Comparison of ENCODE assay signal across 8 cellular contexts in the genomic region with DNA sequence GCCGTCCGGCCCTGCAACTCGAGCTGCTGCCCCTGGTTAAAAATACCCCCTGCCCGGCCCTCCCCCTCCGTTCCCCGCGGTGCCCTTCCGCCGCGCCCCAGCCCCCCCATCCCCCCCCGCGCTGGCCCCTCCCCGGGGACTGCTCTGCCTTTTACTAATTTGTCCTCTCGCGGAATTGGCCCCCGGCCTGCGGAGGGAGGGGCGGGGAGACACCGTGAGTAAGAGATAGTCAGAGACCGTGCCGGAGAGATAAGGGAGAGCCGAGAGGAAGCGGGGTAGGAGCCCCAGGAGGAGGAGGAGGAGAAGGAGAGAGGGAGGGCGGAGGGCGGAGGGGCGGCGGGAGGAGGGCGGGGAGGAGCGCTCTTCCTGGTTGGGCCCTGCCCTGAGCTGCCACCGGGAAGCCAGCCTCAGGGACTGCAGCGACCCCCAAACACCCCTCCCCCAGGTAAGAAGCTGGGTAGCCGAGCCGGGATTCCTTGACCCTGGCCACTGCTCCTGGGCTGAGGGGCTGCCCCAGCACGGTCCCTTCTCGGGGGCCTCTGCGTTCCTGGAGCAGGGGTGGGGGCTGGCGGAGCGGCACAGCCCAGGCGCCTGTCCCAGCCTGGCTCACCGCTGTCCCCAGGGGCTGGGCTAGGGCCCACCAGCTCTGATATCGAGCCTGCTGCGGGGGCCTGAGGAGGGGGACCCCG. TPM values are rescaled to one million over a fixed set of nuclear protein-coding genes. Genes with fewer than 3 reads are reported as not detected.
DNase-seq lines count a peak whose midpoint lies in the region; ATAC-seq and TF ChIP-seq lines count a peak whose summit lies in the region.

A gene (plus strand): TSS at position 360 of the 689 bp plus-strand sequence. CDS start 774 bp downstream, outside the sequence.

- peak within 1 kb of the TSS; percentile 99 for H3K4me2 ChIP-seq in BLaER1

- H3K4me1 ChIP-seq in BLaER1: peaks cover 36% of the 10 kb centered on the region

- peak within 1 kb of the TSS; percentile 91 for H3K27ac Mint-ChIP-seq in activated T-helper 17 cell treated with anti-CD3 and anti-CD28 coated beads, Interleukin-2, amount 50 U/mL, for 72 hours
- H3K27ac Mint-ChIP-seq in nephron: peak within 1 kb of the TSS; percentile 70 to 96 (median 95)

- peak within 1 kb of the TSS; percentile 90 for H3K4me3 Mint-ChIP-seq in activated T-helper 17 cell treated with anti-CD3 and anti-CD28 coated beads, Interleukin-2, amount 50 U/mL, for 72 hours
- peak within 1 kb of the TSS; percentile 90 to 94 (median 91) for H3K4me3 Mint-ChIP-seq in nephron

- peak within 1 kb of the TSS; percentile 80 for H3K4me3 ChIP-seq in BLaER1

- H3K4me1 Mint-ChIP-seq in activated T-helper 17 cell treated with anti-CD3 and anti-CD28 coated beads, Interleukin-2, amount 50 U/mL, for 72 hours: peaks cover 12% of the 10 kb centered on the region
- H3K4me1 Mint-ChIP-seq in nephron: peaks cover 11% of the 10 kb centered on the region

- peak; percentile 9 for ATAC-seq in GM19397 (IDR thresholded peaks at IDR 0.05; ENCODE audit: unreplicated experiment)
- peak; percentile 93 for ATAC-seq in activated T-helper 17 cell treated with anti-CD3 and anti-CD28 coated beads, Interleukin-2, amount 50 U/mL, for 72 hours (replicated peaks)
- ATAC-seq in stimulated activated naive CD8-positive, alpha-beta T cell treated with anti-CD3 and anti-CD28 coated beads, Interleukin-15, Interleukin-2, amounts not matched to agents 100 U/mL and 50 U/mL, for 24 hours: peak; percentile 83

- H3K36me3 Mint-ChIP-seq in activated T-helper 17 cell treated with anti-CD3 and anti-CD28 coated beads, Interleukin-2, amount 50 U/mL, for 72 hours (ENCODE audit: low read depth): peaks cover 25% of the 10 kb centered on the region
- H3K36me3 Mint-ChIP-seq in nephron (ENCODE audit: low read depth): peaks cover 14% of the 10 kb centered on the region

- peaks cover 36% of the 10 kb centered on the region for H4K20me1 ChIP-seq in BLaER1

- H3K27me3 Mint-ChIP-seq in activated T-helper 17 cell treated with anti-CD3 and anti-CD28 coated beads, Interleukin-2, amount 50 U/mL, for 72 hours: no peaks in the 10 kb centered on the region
- H3K27me3 Mint-ChIP-seq in nephron (ENCODE audit: low read depth): peaks cover 12% of the 10 kb centered on the region

- H3K9me3 ChIP-seq in BLaER1: no peaks in the 10 kb centered on the region

- peak; percentile 49; the same call in 1 of the 2 replicates for TF ChIP-seq POLR2A in Raji (IDR thresholded peaks at IDR 0.05; ENCODE audit: insufficient read depth, low read depth, low read length)

- no peaks in the 10 kb centered on the region for H3K27me3 ChIP-seq in BLaER1

- H3K27ac ChIP-seq in BLaER1: peak within 1 kb of the TSS; percentile 94

- DNase-seq in HuH-7 (ENCODE audit: low spot score) (peak; percentile 64), fibroblast of peridontal ligament (ENCODE audit: extremely low read depth) (peak; percentile 65)
- DNase-seq in stimulated activated naive CD8-positive, alpha-beta T cell treated with anti-CD3 and anti-CD28 coated beads, Interleukin-15, Interleukin-2, amounts not matched to agents 100 U/mL and 50 U/mL, for 24 hours: peak; percentile 78

- TF ChIP-seq CTCF in nephron (IDR thresholded peaks at IDR 0.05; ENCODE audit: unreplicated experiment in 3 of 3): no peak

- H3K9ac ChIP-seq in BLaER1: peak within 1 kb of the TSS; percentile 92

- no peaks in the 10 kb centered on the region for H3K9me3 Mint-ChIP-seq in activated T-helper 17 cell treated with anti-CD3 and anti-CD28 coated beads, Interleukin-2, amount 50 U/mL, for 72 hours
- no peaks in the 10 kb centered on the region for H3K9me3 Mint-ChIP-seq in nephron

- H3K36me3 ChIP-seq in BLaER1: peaks cover 35% of the 10 kb centered on the region

RNA-seq across cellular contexts. Expression of the gene that starts here (rescaled TPM):
- 100 to 1,000 TPM; 143 to 150 TPM for total RNA-seq in activated T-helper 17 cell treated with anti-CD3 and anti-CD28 coated beads, Interleukin-2, amount 50 U/mL, for 72 hours

Comparison
In these comparisons a context has a peak if more than half of its experiments do, and no peak if none do; other contexts are left out.
1. Peak in every context shown above with its lines: DNase-seq, ATAC-seq, H3K4me3 ChIP-seq and H3K27ac ChIP-seq.
2. ATAC-seq: peak in every context shown above with its lines; median percentile 93 in activated T-helper 17 cell treated with anti-CD3 and anti-CD28 coated beads, Interleukin-2, amount 50 U/mL, for 72 hours; 83 in stimulated activated naive CD8-positive, alpha-beta T cell treated with anti-CD3 and anti-CD28 coated beads, Interleukin-15, Interleukin-2, amounts not matched to agents 100 U/mL and 50 U/mL, for 24 hours; 9 in GM19397.